ENCODE assay signal across 1 cellular context in genomic region chr17:76737082-76737675, GRCh38.
TF ChIP-seq lines count a peak whose summit lies in the region.

SRSF2 (minus strand) TSS chr17:76737331; CDS start chr17:76737160, 171 bp downstream.

TF ChIP-seq in GM12878, 131 proteins besides CTCF, POLR2A, EP300 and RAD21 (continued from another document and continues in another):
- peak; percentile 61 for TF ChIP-seq RELA (IDR thresholded peaks at IDR 0.05; ENCODE audit: borderline replicate concordance, partially characterized antibody)
- TF ChIP-seq TARDBP (IDR thresholded peaks at IDR 0.05; ENCODE audit: borderline replicate concordance) = peak; percentile 78
- TF ChIP-seq BMI1 (IDR thresholded peaks at IDR 0.05; ENCODE audit: borderline replicate concordance) = no peak
- no peak for TF ChIP-seq HSF1 (IDR thresholded peaks at IDR 0.05; ENCODE audit: low read depth, low read length)
- peak; percentile 61 for TF ChIP-seq SIX5 (IDR thresholded peaks at IDR 0.05; ENCODE audit: low read depth, low read length, severe bottlenecking)
- TF ChIP-seq PBX3 (IDR thresholded peaks at IDR 0.05; ENCODE audit: insufficient replicate concordance, low read depth, low read length) = peak; percentile 15
- TF ChIP-seq ZNF274 (IDR thresholded peaks at IDR 0.05; ENCODE audit: insufficient read depth, insufficient read length) = no peak
- TF ChIP-seq RBBP5 (conservative IDR thresholded peaks at IDR 0.05) = no peak
- TF ChIP-seq BCL11A (IDR thresholded peaks at IDR 0.05; ENCODE audit: low read depth, low read length) = no peak
- no peak for TF ChIP-seq SPI1 (IDR thresholded peaks at IDR 0.05; ENCODE audit: borderline replicate concordance, insufficient read depth, low read depth, low read length)
- TF ChIP-seq STAT1 (conservative IDR thresholded peaks at IDR 0.05) = no peak; the same call in 1 of the 2 replicates
- no peak for TF ChIP-seq NR2C2 (IDR thresholded peaks at IDR 0.05; ENCODE audit: borderline replicate concordance, control insufficient read depth, insufficient read length, low read depth)
- TF ChIP-seq CHD1 (IDR thresholded peaks at IDR 0.05; ENCODE audit: low read depth, low read length) = 0 out of 2 replicates have a peak, but pooled peaks have one; percentile 78
- TF ChIP-seq CHD2 (IDR thresholded peaks at IDR 0.05; ENCODE audit: borderline replicate concordance, low read depth, low read length) = peak; percentile 82; the same call in 1 of the 2 replicates
- no peak for TF ChIP-seq NFIC (IDR thresholded peaks at IDR 0.05; ENCODE audit: low read depth, low read length)
- no peak for TF ChIP-seq CBX3 (IDR thresholded peaks at IDR 0.05; ENCODE audit: borderline replicate concordance, low read depth)
- TF ChIP-seq CBX5 (IDR thresholded peaks at IDR 0.05; ENCODE audit: low read depth) = no peak
- no peak for TF ChIP-seq ZBTB4 (CRISPR knock-in tag; IDR thresholded peaks at IDR 0.05)
- peak; percentile 100 for TF ChIP-seq POLR2AphosphoS5 (IDR thresholded peaks at IDR 0.05; ENCODE audit: low read length)
- no peak for TF ChIP-seq ELK1 (IDR thresholded peaks at IDR 0.05; ENCODE audit: low read depth, low read length)
- no peak for TF ChIP-seq PAX8 (IDR thresholded peaks at IDR 0.05)
- no peak for TF ChIP-seq EZH2 (IDR thresholded peaks at IDR 0.05; ENCODE audit: borderline replicate concordance, control insufficient read depth, low read depth, low read length)
- peak; percentile 86 for TF ChIP-seq MYC (IDR thresholded peaks at IDR 0.05; ENCODE audit: insufficient read depth, insufficient read length, insufficient replicate concordance, low read length, severe bottlenecking)
- TF ChIP-seq ZNF217 (IDR thresholded peaks at IDR 0.05) = no peak
- no peak for TF ChIP-seq IRF5 (IDR thresholded peaks at IDR 0.05; ENCODE audit: borderline replicate concordance)
- TF ChIP-seq GATAD2B (conservative IDR thresholded peaks at IDR 0.05; ENCODE audit: low read depth) = peak; percentile 72
- TF ChIP-seq TCF12 (IDR thresholded peaks at IDR 0.05; ENCODE audit: low read depth, low read length) = peak; percentile 90
- peak; percentile 90 for TF ChIP-seq E2F8 (IDR thresholded peaks at IDR 0.05; ENCODE audit: low read depth, partially characterized antibody)
- TF ChIP-seq SP1 (IDR thresholded peaks at IDR 0.05; ENCODE audit: low read depth, low read length) = peak; percentile 83
- TF ChIP-seq HCFC1 (IDR thresholded peaks at IDR 0.05; ENCODE audit: low read length) = peak; percentile 61; the same call in 1 of the 2 replicates
- peak; percentile 80 for TF ChIP-seq NRF1 (conservative IDR thresholded peaks at IDR 0.05; ENCODE audit: low read depth, low read length)
- peak; percentile 64; the same call in 1 of the 2 replicates for TF ChIP-seq FOXM1 (IDR thresholded peaks at IDR 0.05; ENCODE audit: low read depth, low read length)
- TF ChIP-seq SUPT20H (IDR thresholded peaks at IDR 0.05; ENCODE audit: borderline replicate concordance, control insufficient read depth, low read depth, low read length) = no peak
- TF ChIP-seq ZNF622 (IDR thresholded peaks at IDR 0.05) = no peak
- peak; percentile 92 for TF ChIP-seq KLF5 (IDR thresholded peaks at IDR 0.05; ENCODE audit: partially characterized antibody)
- peak; percentile 88 for TF ChIP-seq ZBTB11 (CRISPR knock-in tag; IDR thresholded peaks at IDR 0.05)
- peak; percentile 7 for TF ChIP-seq MEF2B (IDR thresholded peaks at IDR 0.05; ENCODE audit: partially characterized antibody, poor library complexity, severe bottlenecking)
- peak; percentile 33; the same call in 1 of the 2 replicates for TF ChIP-seq CREM (IDR thresholded peaks at IDR 0.05; ENCODE audit: low read depth)
- TF ChIP-seq BRCA1 (IDR thresholded peaks at IDR 0.05; ENCODE audit: low read depth, low read length) = 0 out of 2 replicates have a peak, but pooled peaks have one; percentile 21
- TF ChIP-seq KAT2A (conservative IDR thresholded peaks at IDR 0.05; ENCODE audit: control insufficient read depth, low read depth, low read length) = no peak
- peak; percentile 71 for TF ChIP-seq MXI1 (IDR thresholded peaks at IDR 0.05; ENCODE audit: low read depth, low read length)
- no peak for TF ChIP-seq BCLAF1 (IDR thresholded peaks at IDR 0.05)
- TF ChIP-seq MTA3 (IDR thresholded peaks at IDR 0.05; ENCODE audit: borderline replicate concordance, low read length) = no peak
- no peak for TF ChIP-seq RFX5 (IDR thresholded peaks at IDR 0.05; ENCODE audit: low read depth, low read length)
- TF ChIP-seq ETV6 (conservative IDR thresholded peaks at IDR 0.05 in 1 of 2, IDR thresholded peaks at IDR 0.05 in 1 of 2; ENCODE audit: borderline replicate concordance in 1 of 2, low read depth in 1 of 2) = 0 out of 4 replicates have a peak, but pooled peaks of 1 of the 2 experiments have one; percentile 18
- TF ChIP-seq RCOR1 (conservative IDR thresholded peaks at IDR 0.05; ENCODE audit: low read depth, low read length) = no peak
